Comparison of ENCODE assay signal across 13 cellular contexts in genomic region chr14:25431211-25432076, GRCh38.
DNase-seq lines count a peak whose midpoint lies in the region; ATAC-seq and TF ChIP-seq lines count a peak whose summit lies in the region.
"Had no signal": no experiment of that assay in that cellular context is flagged by ENCODE, and none has a peak within 500 bp of the region (broad histone marks: within the 10 kb centered on the region; RNA-seq: fewer than 3 reads in every experiment).

No MANE protein-coding gene starts in this region.

- no peaks in the 10 kb centered on the region for H3K27me3 ChIP-seq in uterus

- ATAC-seq in HG03108 (IDR thresholded peaks at IDR 0.05; ENCODE audit: unreplicated experiment): no peak
- ATAC-seq in left ventricle myocardium superior: no peak
- ATAC-seq: T-helper 17 cell had no signal

- H3K27ac ChIP-seq in uterus: no peak overlapping the region
- H3K27ac ChIP-seq: parathyroid adenoma had no signal

- no peaks in the 10 kb centered on the region for H3K9me3 ChIP-seq in uterus

- no peak for TF ChIP-seq POLR2A in uterus (IDR thresholded peaks at IDR 0.05)

- H3K4me3 ChIP-seq in uterus: no peak overlapping the region

- no peaks in the 10 kb centered on the region for H3K36me3 ChIP-seq in uterus

- peak; percentile 13 for DNase-seq in COLO668 (lab: John Stamatoyannopoulos, UW; ENCODE audit: unreplicated experiment)
- DNase-seq in HT1080 (ENCODE audit: low read depth): peak; percentile 40
- DNase-seq in RKO (ENCODE audit: low spot score): peak; percentile 12
- peak; percentile 33 for DNase-seq in iPS DF 4.7 (ENCODE audit: extremely low read depth, low spot score)
- DNase-seq in uterus: no peak
- no peak for DNase-seq in left ventricle myocardium superior
- DNase-seq in stimulated activated CD4-positive, alpha-beta T cell treated with anti-CD3 and anti-CD28 coated beads, Interleukin-4, amount 100 ng/mL, for 1 hour: no peak
- DNase-seq: activated naive CD8-positive, alpha-beta T cell treated with anti-CD3 and anti-CD28 coated beads, Interleukin-2, amount 10 ng/mL, durations not matched to agents 7 days and 5 days; foreskin melanocyte; GF-D8; T-helper 17 cell had no signal

- intact Hi-C loops in uterus (cut with DNase I; ENCODE audit: low total_unique reads) (no loop called here), left ventricle myocardium superior (cut with micrococcal nuclease) (no loop called here)

- TF ChIP-seq CTCF in uterus (IDR thresholded peaks at IDR 0.05): no peak

- no peaks in the 10 kb centered on the region for H3K4me1 ChIP-seq in uterus
- H3K4me1 ChIP-seq: parathyroid adenoma had no signal

Comparison
In these comparisons a context has a peak if more than half of its experiments do, and no peak if none do; other contexts are left out.
1. DNase-seq: peak in COLO668 (single experiment), HT1080 (single experiment), RKO (single experiment) and iPS DF 4.7 (single experiment); none in uterus (0 of 2), left ventricle myocardium superior (single experiment) and stimulated activated CD4-positive, alpha-beta T cell treated with anti-CD3 and anti-CD28 coated beads, Interleukin-4, amount 100 ng/mL, for 1 hour (single experiment).